In the genomic region with DNA sequence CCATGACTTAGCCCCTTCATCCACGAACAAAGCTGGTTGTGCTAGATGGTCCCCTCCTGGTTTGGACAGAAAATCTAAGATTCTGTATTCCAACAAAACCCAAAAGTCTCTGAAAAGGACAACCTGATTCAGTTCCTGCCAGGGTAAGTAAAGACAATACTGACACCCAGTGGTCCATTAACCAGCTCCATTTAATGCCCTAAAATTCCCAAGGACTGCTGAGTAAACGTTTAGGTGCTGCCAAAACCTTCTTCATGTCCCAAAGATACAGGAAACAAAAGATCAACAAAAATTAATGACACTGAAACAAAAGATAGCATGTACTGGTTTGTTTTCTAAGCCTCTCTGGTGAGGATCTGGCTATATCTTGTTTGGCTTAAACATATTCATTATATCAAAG, we compare ENCODE assay signal across 9 cellular contexts. TPM values are rescaled to one million over a fixed set of nuclear protein-coding genes. Genes with fewer than 3 reads are reported as not detected.
DNase-seq lines count a peak whose midpoint lies in the region; ATAC-seq and TF ChIP-seq lines count a peak whose summit lies in the region.
"Had no signal": no experiment of that assay in that cellular context is flagged by ENCODE, and none has a peak within 500 bp of the region (broad histone marks: within the 10 kb centered on the region; RNA-seq: fewer than 3 reads in every experiment).

No MANE protein-coding gene starts in this region.

- no peaks in the 10 kb centered on the region for H4K20me1 ChIP-seq in SK-N-SH (ENCODE audit: insufficient read depth)

- no peak for TF ChIP-seq POLR2A in transverse colon (IDR thresholded peaks at IDR 0.05)

- H3K9me2 ChIP-seq in SK-N-SH: no peaks in the 10 kb centered on the region

- no peak overlapping the region for H3K27ac ChIP-seq in SK-N-SH (ENCODE audit: low read depth in 2 of 2, low read length in 1 of 2)
- H3K27ac ChIP-seq in right cardiac atrium (ENCODE audit: low read length): no peak overlapping the region
- no peak overlapping the region for H3K27ac ChIP-seq in transverse colon

- H3K9me3 ChIP-seq in SK-N-SH (no peaks in the 10 kb centered on the region), right cardiac atrium (ENCODE audit: control insufficient read depth, low read length) (no peaks in the 10 kb centered on the region), transverse colon (no peaks in the 10 kb centered on the region)

- CTCF ChIA-PET in SK-N-SH (lab: Yijun Ruan, JAX): interaction anchor here (0.6 to 2.4 kb wide), 13 partner anchors 9 to 1853 kb away, joined by 3 to 14 read pairs (median 4); no protein-coding TSS in a partner anchor

- intact Hi-C loops in right cardiac atrium (cut with DNase I) (loop anchor here (2.0 to 10.0 kb wide), 4 partner anchors 870 to 882 kb away; no protein-coding TSS in a partner anchor), transverse colon (cut with DNase I; ENCODE audit: low total_unique reads) (loop anchor here (10.0 kb wide), 1 partner anchor 890 kb away; no protein-coding TSS in a partner anchor)

- WGBS in SK-N-SH (ENCODE audit: low lambda C conversion rate): 2% methylated on average over 2 of the region's 2 CpGs
- WGBS in right cardiac atrium: 16% methylated on average over 2 of the region's 2 CpGs
- WGBS in transverse colon (ENCODE audit: low coverage in 1 of 2), 2 donors: 32 to 33% methylated on average over 2 of the region's 2 CpGs

- POLR2A ChIA-PET in SK-N-SH (lab: Yijun Ruan, JAX): no interaction called here

- H3K4me3 ChIP-seq in SK-N-SH (ENCODE audit: low read depth in 2 of 2, low read length in 1 of 2): no peak overlapping the region; a peak in 1 of 4 replicates
- no peak overlapping the region for H3K4me3 ChIP-seq in right cardiac atrium (ENCODE audit: low read length)
- H3K4me3 ChIP-seq in transverse colon: no peak overlapping the region
- H3K4me3 ChIP-seq: lung had no signal

- peak; percentile 23 for DNase-seq in SK-N-SH
- peak; percentile 6 for DNase-seq in RPMI7951 (ENCODE audit: low read depth)
- DNase-seq in right cardiac atrium: no peak
- no peak for DNase-seq in transverse colon
- DNase-seq in stimulated activated CD4-positive, alpha-beta T cell treated with anti-CD3 and anti-CD28 coated beads, Interleukin-12 subunit alpha, Interleukin-12 subunit beta, amount 100 ng/mL, for 4 hours: no peak

- no peaks in the 10 kb centered on the region for H3F3A ChIP-seq in SK-N-SH (replicated peaks; ENCODE audit: insufficient read depth)

- H3K79me2 ChIP-seq in SK-N-SH (ENCODE audit: insufficient read depth): no peaks in the 10 kb centered on the region

- H3K27me3 ChIP-seq in SK-N-SH (ENCODE audit: insufficient read depth): no peaks in the 10 kb centered on the region
- H3K27me3 ChIP-seq in right cardiac atrium (ENCODE audit: control insufficient read depth, insufficient read depth): no peaks in the 10 kb centered on the region
- no peaks in the 10 kb centered on the region for H3K27me3 ChIP-seq in transverse colon

- TF ChIP-seq EP300 in SK-N-SH (IDR thresholded peaks at IDR 0.05; ENCODE audit: borderline replicate concordance in 1 of 2, low read depth in 1 of 2, low read length in 1 of 2): no peak
- TF ChIP-seq EP300 in transverse colon (IDR thresholded peaks at IDR 0.05; ENCODE audit: low read depth): no peak

- no peaks in the 10 kb centered on the region for H3K4me1 ChIP-seq in SK-N-SH (ENCODE audit: control insufficient read depth in 1 of 2, insufficient read depth in 2 of 2, low read depth in 1 of 2, low read length in 1 of 2)
- peaks cover 2% of the 10 kb centered on the region for H3K4me1 ChIP-seq in right cardiac atrium (ENCODE audit: control insufficient read depth, insufficient read depth, low read length)
- no peaks in the 10 kb centered on the region for H3K4me1 ChIP-seq in transverse colon

- H3K36me3 ChIP-seq in SK-N-SH (replicated peaks in 1 of 2; ENCODE audit: control insufficient read depth in 1 of 2, insufficient read depth in 2 of 2, low read length in 1 of 2) (no peaks in the 10 kb centered on the region), transverse colon (no peaks in the 10 kb centered on the region)

- in situ Hi-C loops in transverse colon (cut with MboI; ENCODE audit: low pct_ligation_motif_present in 1 of 4, low pct_unique_long_range_greater_than_20kb in 1 of 4, low sequenced_read_pairs in 3 of 4): loop anchor here (10.0 to 25.0 kb wide), 2 partner anchors 880 to 887 kb away; no protein-coding TSS in a partner anchor

- H3K9ac ChIP-seq in SK-N-SH: no peak overlapping the region

- no peak overlapping the region for H2AFZ ChIP-seq in SK-N-SH (ENCODE audit: low read depth)

- no peak overlapping the region for H3K4me2 ChIP-seq in SK-N-SH

- TF ChIP-seq CTCF in SK-N-SH (IDR thresholded peaks at IDR 0.05): peak; percentile 45
- peak; percentile 26 to 36 (median 33) for TF ChIP-seq CTCF in transverse colon (IDR thresholded peaks at IDR 0.05)

- TF ChIP-seq RAD21 in SK-N-SH (IDR thresholded peaks at IDR 0.05; ENCODE audit: low read length): peak; percentile 69

- ATAC-seq in SK-N-SH treated with all-trans-retinoic acid at 6 μM for 48 hours: no peak
- ATAC-seq in right cardiac atrium: peak; percentile 69 to 78
- ATAC-seq in GM19324 (IDR thresholded peaks at IDR 0.05; ENCODE audit: low FRiP score, unreplicated experiment): no peak
- ATAC-seq in GM19463 (IDR thresholded peaks at IDR 0.05; ENCODE audit: unreplicated experiment): no peak

TF ChIP-seq in SK-N-SH, 30 proteins besides CTCF, POLR2A, EP300 and RAD21:
- no peak for TF ChIP-seq FOSL2 (IDR thresholded peaks at IDR 0.05; ENCODE audit: borderline replicate concordance, low read depth)
- TF ChIP-seq, protein P1, sequence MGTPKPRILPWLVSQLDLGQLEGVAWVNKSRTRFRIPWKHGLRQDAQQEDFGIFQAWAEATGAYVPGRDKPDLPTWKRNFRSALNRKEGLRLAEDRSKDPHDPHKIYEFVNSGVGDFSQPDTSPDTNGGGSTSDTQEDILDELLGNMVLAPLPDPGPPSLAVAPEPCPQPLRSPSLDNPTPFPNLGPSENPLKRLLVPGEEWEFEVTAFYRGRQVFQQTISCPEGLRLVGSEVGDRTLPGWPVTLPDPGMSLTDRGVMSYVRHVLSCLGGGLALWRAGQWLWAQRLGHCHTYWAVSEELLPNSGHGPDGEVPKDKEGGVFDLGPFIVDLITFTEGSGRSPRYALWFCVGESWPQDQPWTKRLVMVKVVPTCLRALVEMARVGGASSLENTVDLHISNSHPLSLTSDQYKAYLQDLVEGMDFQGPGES (IDR thresholded peaks at IDR 0.05; ENCODE audit: low read depth, low read length): no peak
- peak; percentile 49 for TF ChIP-seq SMC3 (IDR thresholded peaks at IDR 0.05; ENCODE audit: low read depth, low read length)

TF ChIP-seq in SK-N-SH treated with all-trans-retinoic acid at 6 μM for 48 hours, 23 proteins besides CTCF, POLR2A, EP300 and RAD21:
- no peak for TF ChIP-seq SNAI2 (CRISPR knock-in tag; IDR thresholded peaks at IDR 0.05)
- no peak for TF ChIP-seq BACH2 (CRISPR knock-in tag; IDR thresholded peaks at IDR 0.05; ENCODE audit: borderline replicate concordance)
- no peak for TF ChIP-seq PPARA (CRISPR knock-in tag; IDR thresholded peaks at IDR 0.05; ENCODE audit: borderline replicate concordance)
- TF ChIP-seq GLIS3 (CRISPR knock-in tag; IDR thresholded peaks at IDR 0.05): no peak
- TF ChIP-seq ARNTL (CRISPR knock-in tag; IDR thresholded peaks at IDR 0.05; ENCODE audit: borderline replicate concordance, low read depth): no peak
- TF ChIP-seq, protein P2, sequence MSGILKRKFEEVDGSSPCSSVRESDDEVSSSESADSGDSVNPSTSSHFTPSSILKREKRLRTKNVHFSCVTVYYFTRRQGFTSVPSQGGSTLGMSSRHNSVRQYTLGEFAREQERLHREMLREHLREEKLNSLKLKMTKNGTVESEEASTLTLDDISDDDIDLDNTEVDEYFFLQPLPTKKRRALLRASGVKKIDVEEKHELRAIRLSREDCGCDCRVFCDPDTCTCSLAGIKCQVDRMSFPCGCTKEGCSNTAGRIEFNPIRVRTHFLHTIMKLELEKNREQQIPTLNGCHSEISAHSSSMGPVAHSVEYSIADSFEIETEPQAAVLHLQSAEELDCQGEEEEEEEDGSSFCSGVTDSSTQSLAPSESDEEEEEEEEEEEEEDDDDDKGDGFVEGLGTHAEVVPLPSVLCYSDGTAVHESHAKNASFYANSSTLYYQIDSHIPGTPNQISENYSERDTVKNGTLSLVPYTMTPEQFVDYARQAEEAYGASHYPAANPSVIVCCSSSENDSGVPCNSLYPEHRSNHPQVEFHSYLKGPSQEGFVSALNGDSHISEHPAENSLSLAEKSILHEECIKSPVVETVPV (CRISPR knock-in tag; IDR thresholded peaks at IDR 0.05): no peak
- TF ChIP-seq ZC3H10 (CRISPR knock-in tag; IDR thresholded peaks at IDR 0.05): no peak
- no peak for TF ChIP-seq TCF4 (CRISPR knock-in tag; IDR thresholded peaks at IDR 0.05; ENCODE audit: borderline replicate concordance)
- TF ChIP-seq ESRRG (CRISPR knock-in tag; IDR thresholded peaks at IDR 0.05): no peak
- no peak for TF ChIP-seq ZNF70 (CRISPR knock-in tag; IDR thresholded peaks at IDR 0.05)
- no peak for TF ChIP-seq ZFP30 (CRISPR knock-in tag; IDR thresholded peaks at IDR 0.05)
- no peak for TF ChIP-seq TOX (CRISPR knock-in tag; IDR thresholded peaks at IDR 0.05; ENCODE audit: borderline replicate concordance)
- TF ChIP-seq, protein P3, sequence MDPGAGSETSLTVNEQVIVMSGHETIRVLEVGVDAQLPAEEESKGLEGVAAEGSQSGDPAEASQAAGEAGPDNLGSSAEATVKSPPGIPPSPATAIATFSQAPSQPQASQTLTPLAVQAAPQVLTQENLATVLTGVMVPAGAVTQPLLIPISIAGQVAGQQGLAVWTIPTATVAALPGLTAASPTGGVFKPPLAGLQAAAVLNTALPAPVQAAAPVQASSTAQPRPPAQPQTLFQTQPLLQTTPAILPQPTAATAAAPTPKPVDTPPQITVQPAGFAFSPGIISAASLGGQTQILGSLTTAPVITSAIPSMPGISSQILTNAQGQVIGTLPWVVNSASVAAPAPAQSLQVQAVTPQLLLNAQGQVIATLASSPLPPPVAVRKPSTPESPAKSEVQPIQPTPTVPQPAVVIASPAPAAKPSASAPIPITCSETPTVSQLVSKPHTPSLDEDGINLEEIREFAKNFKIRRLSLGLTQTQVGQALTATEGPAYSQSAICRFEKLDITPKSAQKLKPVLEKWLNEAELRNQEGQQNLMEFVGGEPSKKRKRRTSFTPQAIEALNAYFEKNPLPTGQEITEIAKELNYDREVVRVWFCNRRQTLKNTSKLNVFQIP (CRISPR knock-in tag; IDR thresholded peaks at IDR 0.05; ENCODE audit: borderline replicate concordance, low read depth): no peak
- TF ChIP-seq ISL1 (CRISPR knock-in tag; IDR thresholded peaks at IDR 0.05): no peak

RNA-seq across cellular contexts. Expression of a gene that starts 25.3 kb away (rescaled TPM):
- polyA plus RNA-seq in SK-N-SH (2012; rRNA removed) (not detected in 2 replicates), right cardiac atrium (not detected)
- 0.01 and 0.03 TPM in 2 replicates for polyA plus RNA-seq in SK-N-SH (2012; cell fraction: cytosol; rRNA removed)
- not detected in 2 replicates for polyA plus RNA-seq in SK-N-SH (2012; cell fraction: nucleus; rRNA removed)
- 0.12 TPM in 1 of 2 replicates, not detected in the other for total RNA-seq in RPMI7951 (2014; rRNA removed; shearing (Covaris generic))
- total RNA-seq in right cardiac atrium (not detected), transverse colon (not detected)

Comparison
In these comparisons a context has a peak if more than half of its experiments do, and no peak if none do; other contexts are left out.
1. DNase-seq: peak in SK-N-SH (single experiment) and RPMI7951 (single experiment); none in right cardiac atrium (0 of 3), transverse colon (single experiment) and stimulated activated CD4-positive, alpha-beta T cell treated with anti-CD3 and anti-CD28 coated beads, Interleukin-12 subunit alpha, Interleukin-12 subunit beta, amount 100 ng/mL, for 4 hours (single experiment).
2. ATAC-seq: peak in right cardiac atrium (2 of 2); none in SK-N-SH treated with all-trans-retinoic acid at 6 μM for 48 hours (single experiment), GM19324 (single experiment) and GM19463 (single experiment).